Comparison of ENCODE assay signal across 14 cellular contexts in the genomic region with DNA sequence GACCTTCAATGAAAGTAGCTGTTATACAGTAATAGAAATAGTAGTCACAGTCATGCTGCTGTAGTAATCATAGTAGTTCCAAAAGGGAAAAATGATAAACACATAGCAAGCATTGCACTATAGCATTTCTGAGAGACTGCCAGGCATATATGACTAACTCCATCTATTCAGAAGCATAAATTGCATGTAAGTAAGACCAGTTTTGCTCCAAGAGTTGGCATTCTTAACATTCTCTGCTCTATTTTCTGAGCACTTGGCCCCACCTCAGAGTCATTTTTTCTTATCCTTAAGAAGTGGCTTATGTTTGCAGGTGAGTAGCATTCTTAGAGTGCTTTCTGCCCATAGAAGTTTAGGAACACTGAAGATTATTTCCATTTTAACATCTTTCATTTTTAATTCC.
"Had no signal": no experiment of that assay in that cellular context is flagged by ENCODE, and none has a peak within 500 bp of the region (broad histone marks: within the 10 kb centered on the region; RNA-seq: fewer than 3 reads in every experiment).

No MANE protein-coding gene starts in this region.

- H3K27ac ChIP-seq: cardiac muscle cell, esophagus muscularis mucosa, pancreas had no signal

- DNase-seq: activated B cell treated with CpG ODN at 0.5 μM for 24 hours; activated CD4-positive, alpha-beta T cell treated with anti-CD3 and anti-CD28 coated beads, Interleukin-2, amount 10 ng/mL, durations not matched to agents 7 days and 5 days; activated naive CD8-positive, alpha-beta T cell treated with anti-CD3 and anti-CD28 coated beads for 36 hours; aorta; left cardiac atrium; midbrain; pancreas; retina; stimulated activated CD4-positive, alpha-beta T cell treated with anti-CD3 and anti-CD28 coated beads, Interleukin-2, amount 100 ng/mL, for 48 hours; SW 1271 had no signal

- H3K36me3 ChIP-seq: cardiac muscle cell, esophagus muscularis mucosa, pancreas had no signal

- H3K27me3 ChIP-seq: cardiac muscle cell, esophagus muscularis mucosa, pancreas had no signal

- H3K9me3 ChIP-seq: esophagus muscularis mucosa, pancreas had no signal

- H3K4me1 ChIP-seq: esophagus muscularis mucosa, pancreas had no signal

- ATAC-seq: left cardiac atrium; pancreas; stimulated activated memory B cell treated with anti-CD40 and anti-IgM and Interleukin-4, amounts not matched to agents 10 μg/mL and 1 μg/mL and 100 μg/mL, for 72 hours had no signal

- H3K4me3 ChIP-seq: cardiac muscle cell, esophagus muscularis mucosa, lung, pancreas had no signal
